2 cellular contexts compared by ENCODE assay signal in genomic region chr22:43018615-43019014, GRCh38.
TF ChIP-seq lines count a peak whose summit lies in the region.

No MANE protein-coding gene starts in this region.

TF ChIP-seq in HCT116, 20 proteins besides CTCF, POLR2A, EP300 and RAD21:
- no peak for TF ChIP-seq REST (IDR thresholded peaks at IDR 0.05; ENCODE audit: low read depth)
- TF ChIP-seq TCF7L2 (IDR thresholded peaks at IDR 0.05; ENCODE audit: borderline replicate concordance, extremely low read depth, insufficient read depth, insufficient read length) = no peak
- no peak for TF ChIP-seq SRF (IDR thresholded peaks at IDR 0.05; ENCODE audit: low read depth)
- TF ChIP-seq SP1 (IDR thresholded peaks at IDR 0.05; ENCODE audit: low read depth) = 0 out of 2 replicates have a peak, but pooled peaks have one; percentile 18
TF ChIP-seq in HCT116: peak in this region for 1.

TF ChIP-seq in H1, 55 proteins besides CTCF, POLR2A, EP300 and RAD21:
- TF ChIP-seq CHD1 (IDR thresholded peaks at IDR 0.05; ENCODE audit: low read depth, low read length) (no peak), ATF3 (IDR thresholded peaks at IDR 0.05; ENCODE audit: insufficient read depth, low read depth, low read length) (no peak), ZNF274 (IDR thresholded peaks at IDR 0.05; ENCODE audit: borderline replicate concordance, extremely low read depth, low read length) (no peak)
